In genomic region chr1:8889103-8889846, GRCh38 we compare ENCODE assay signal across 12 cellular contexts. TPM values are rescaled to one million over a fixed set of nuclear protein-coding genes. Genes with fewer than 3 reads are reported as not detected.
DNase-seq lines count a peak whose midpoint lies in the region; ATAC-seq, FAIRE-seq and TF ChIP-seq lines count a peak whose summit lies in the region.
"Had no signal": no experiment of that assay in that cellular context is flagged by ENCODE, and none has a peak within 500 bp of the region (broad histone marks: within the 10 kb centered on the region; RNA-seq: fewer than 3 reads in every experiment).

No MANE protein-coding gene starts in this region.

- TF ChIP-seq RAD21 in IMR-90 (IDR thresholded peaks at IDR 0.05; ENCODE audit: low read length), result no peak
- no peak; a peak in 1 of 4 replicates for TF ChIP-seq RAD21 in K562 (CRISPR knock-in tag; conservative IDR thresholded peaks at IDR 0.05 in 1 of 2, IDR thresholded peaks at IDR 0.05 in 1 of 2)

- TF ChIP-seq POLR2A in IMR-90 (IDR thresholded peaks at IDR 0.05; ENCODE audit: low read depth, low read length), result no peak
- TF ChIP-seq POLR2A in K562 (conservative IDR thresholded peaks at IDR 0.05), result no peak
- no peak for TF ChIP-seq POLR2A in testis (IDR thresholded peaks at IDR 0.05)
- TF ChIP-seq POLR2A in ovary (IDR thresholded peaks at IDR 0.05), result no peak

- no peak for TF ChIP-seq CTCF in IMR-90 (conservative IDR thresholded peaks at IDR 0.05; ENCODE audit: low read depth, low read length)
- peak in 2 of 3 experiments; percentile 14 to 17; a peak in 1 of 6 replicates for TF ChIP-seq CTCF in K562 (IDR thresholded peaks at IDR 0.05 in 2 of 3, conservative IDR thresholded peaks at IDR 0.05 in 1 of 3; ENCODE audit: insufficient read depth in 2 of 3, low read depth in 1 of 3, low read length in 3 of 3)
- no peak for TF ChIP-seq CTCF in hepatocyte (IDR thresholded peaks at IDR 0.05; ENCODE audit: poor library complexity)
- TF ChIP-seq CTCF in testis (IDR thresholded peaks at IDR 0.05), result no peak
- TF ChIP-seq CTCF in ovary (IDR thresholded peaks at IDR 0.05), result no peak

- TF ChIP-seq EP300 in K562 (IDR thresholded peaks at IDR 0.05; ENCODE audit: low read length), result no peak
- no peak for TF ChIP-seq EP300 in ovary (IDR thresholded peaks at IDR 0.05)

- no peak overlapping the region for H3K9ac ChIP-seq in IMR-90 (ENCODE audit: low read depth, low read length)
- H3K9ac ChIP-seq in K562 (ENCODE audit: insufficient read depth in 1 of 2, low read depth in 2 of 2, low read length in 2 of 2), result no peak overlapping the region; a peak in 1 of 4 replicates

- peak overlapping the region; percentile 70 for H3K4ac ChIP-seq in IMR-90 (ENCODE audit: low read depth, low read length)

- H3K4me1 ChIP-seq in IMR-90 (ENCODE audit: control insufficient read depth, insufficient read depth, low read length) (peaks cover 8% of the 10 kb centered on the region), K562 (replicated peaks in 1 of 2; ENCODE audit: control insufficient read depth in 2 of 2, insufficient read depth in 2 of 2, low read length in 2 of 2) (peaks cover 0 to 3% of the 10 kb centered on the region in 2 experiments; a peak in 3 of 5 replicates), hepatocyte (ENCODE audit: insufficient read depth) (peaks cover 7% of the 10 kb centered on the region), testis (peaks cover 23% of the 10 kb centered on the region), ovary (ENCODE audit: insufficient read depth) (no peaks in the 10 kb centered on the region)

- H3K14ac ChIP-seq in IMR-90 (replicated peaks; ENCODE audit: low read depth, low read length), result peak overlapping the region; percentile 89

- peak overlapping the region; percentile 73 for H2BK120ac ChIP-seq in IMR-90 (ENCODE audit: low read depth, low read length)

- H3K9me3 ChIP-seq in IMR-90 (ENCODE audit: control insufficient read depth, insufficient read depth, low read length) (no peaks in the 10 kb centered on the region), K562 (replicated peaks; ENCODE audit: control insufficient read depth, insufficient read depth, low read depth, low read length) (no peaks in the 10 kb centered on the region), hepatocyte (ENCODE audit: low read depth) (no peaks in the 10 kb centered on the region), testis (no peaks in the 10 kb centered on the region), ovary (no peaks in the 10 kb centered on the region)

- FAIRE-seq in K562 (lab: Jason Lieb, UNC), result no peak

- no peak for DNase-seq in IMR-90
- no peak for DNase-seq in K562 (ENCODE audit: extremely low read depth in 1 of 4, low spot score in 3 of 4)
- DNase-seq in hepatocyte (ENCODE audit: low spot score), result no peak
- no peak for DNase-seq in testis
- no peak for DNase-seq in ovary
- no peak for DNase-seq in activated effector memory CD4-positive, alpha-beta T cell treated with anti-CD3 and anti-CD28 coated beads, Interleukin-2, amount 50 U/mL, for 16 hours
- no peak for DNase-seq in NCI-H2107 treated with DMSO at 0.1 percent for 48 hours (lab: John Stamatoyannopoulos, UW; ENCODE audit: unreplicated experiment)
- DNase-seq: central memory CD4-positive, alpha-beta T cell; stimulated activated CD4-positive, alpha-beta T cell treated with anti-CD3 and anti-CD28 coated beads, Interleukin-2, amount 100 ng/mL, for 48 hours; T-helper 2 cell had no signal

- peak overlapping the region; percentile 2; the same call in 1 of the 2 replicates for H4K5ac ChIP-seq in IMR-90 (ENCODE audit: low read depth, low read length)

- peak overlapping the region; percentile 67; the same call in 1 of the 2 replicates for H3K23ac ChIP-seq in IMR-90 (ENCODE audit: low read depth, low read length)

- 0 out of 2 replicates have a peak overlapping the region, but pooled peaks have one; percentile 6 for H3K4me2 ChIP-seq in IMR-90 (ENCODE audit: low read depth, low read length)
- no peak overlapping the region for H3K4me2 ChIP-seq in K562 (ENCODE audit: insufficient read depth, low read length)
- H3K4me2 ChIP-seq in hepatocyte, result peak overlapping the region; percentile 61

- intact Hi-C loops in IMR-90 (cut with micrococcal nuclease), result no loop called here
- intact Hi-C loops in K562 (cut with micrococcal nuclease), result no loop called here
- intact Hi-C loops in testis (cut with DNase I; ENCODE audit: low total_unique reads), result no loop called here
- intact Hi-C loops in ovary (cut with DNase I), result no loop called here

- H2AK5ac ChIP-seq in IMR-90 (ENCODE audit: low read depth, low read length), result peak overlapping the region; percentile 88; the same call in 1 of the 2 replicates

- H3K27ac ChIP-seq in IMR-90 (ENCODE audit: insufficient read depth, low read length), result peak overlapping the region; percentile 41; the same call in 1 of the 2 replicates
- no peak overlapping the region for H3K27ac ChIP-seq in K562 (ENCODE audit: extremely low read depth, low read depth, low read length)
- peak overlapping the region; percentile 62 for H3K27ac ChIP-seq in hepatocyte
- H3K27ac ChIP-seq in testis, result peak overlapping the region; percentile 6 to 77
- peak overlapping the region in 1 of 2 donors; percentile 60 for H3K27ac ChIP-seq in ovary

- peak overlapping the region; percentile 48 for H2BK5ac ChIP-seq in IMR-90 (ENCODE audit: low read depth, low read length, poor library complexity, severe bottlenecking)

- no peak overlapping the region for H3K4me3 ChIP-seq in IMR-90 (ENCODE audit: insufficient read depth, low read depth, low read length)
- no peak overlapping the region for H3K4me3 ChIP-seq in K562
- H3K4me3 ChIP-seq in hepatocyte, result no peak overlapping the region
- H3K4me3 ChIP-seq in testis, result no peak overlapping the region
- H3K4me3 ChIP-seq in ovary, result no peak overlapping the region

- H3K9me2 ChIP-seq in hepatocyte (replicated peaks; ENCODE audit: insufficient read depth), result no peaks in the 10 kb centered on the region

- peak overlapping the region; percentile 7 for H2AK9ac ChIP-seq in IMR-90 (replicated peaks; ENCODE audit: low read depth, low read length, poor library complexity)

- peak overlapping the region; percentile 21 to 65 for H4K8ac ChIP-seq in IMR-90 (ENCODE audit: low read depth in 2 of 2, low read length in 2 of 2)

- POLR2A ChIA-PET in IMR-90 (lab: Charles Lee; ENCODE audit: unreplicated experiment), result no interaction called here
- POLR2A ChIA-PET in K562 (lab: Yijun Ruan, JAX), result no interaction called here

- H3K79me2 ChIP-seq in K562 (ENCODE audit: control insufficient read depth, insufficient read depth, low read length) (no peaks in the 10 kb centered on the region), hepatocyte (no peaks in the 10 kb centered on the region)

- peak; percentile 21; the same call in 1 of the 2 replicates for ATAC-seq in IMR-90 (ENCODE audit: low read depth)
- peak; percentile 65 for ATAC-seq in K562
- no peak for ATAC-seq in GM18867 (IDR thresholded peaks at IDR 0.05; ENCODE audit: unreplicated experiment)
- ATAC-seq: natural killer cell treated with Interleukin-12 subunit alpha and Interleukin-12 subunit beta and Interleukin-15 and Interleukin-18, amount 100 ng/mL, for 72 hours had no signal

- H4K20me1 ChIP-seq in IMR-90 (ENCODE audit: insufficient read depth, low read length), result no peaks in the 10 kb centered on the region
- no peaks in the 10 kb centered on the region for H4K20me1 ChIP-seq in K562 (replicated peaks; ENCODE audit: control insufficient read depth, insufficient read depth, low read length)
- no peaks in the 10 kb centered on the region for H4K20me1 ChIP-seq in hepatocyte (ENCODE audit: insufficient read depth, poor library complexity, severe bottlenecking)

- H2AFZ ChIP-seq in IMR-90 (replicated peaks; ENCODE audit: low read length, poor library complexity) (peak overlapping the region; percentile 35), K562 (ENCODE audit: low read depth, low read length) (no peak overlapping the region; the same call in 1 of the 2 replicates), hepatocyte (no peak overlapping the region)

- peak overlapping the region; percentile 61; the same call in 2 of the 3 replicates for H2BK15ac ChIP-seq in IMR-90 (ENCODE audit: low read depth, low read length)

- H3K56ac ChIP-seq in IMR-90 (ENCODE audit: extremely low read depth, insufficient read depth, low read length), result peak overlapping the region; percentile 43; the same call in 1 of the 2 replicates

- 60% methylated on average over 1 of the region's 11 CpGs; no CpG with 5 or more reads in 1 of the 2 experiments for WGBS in IMR-90 (ENCODE audit: extremely low coverage in 2 of 2, insufficient read length in 1 of 2), 2 experiments
- WGBS in K562 (ENCODE audit: insufficient coverage, low coverage, missing lambda C conversion rate), result 36% methylated on average over 11 of the region's 11 CpGs
- WGBS in hepatocyte (ENCODE audit: low lambda C conversion rate, missing lambda C conversion rate), result 82% methylated on average over 11 of the region's 11 CpGs
- WGBS in testis, 2 donors, result 65 to 71% methylated on average over 11 of the region's 11 CpGs
- WGBS in ovary, 3 donors, result 59 to 66% (median 60%) methylated on average over 11 of the region's 11 CpGs

- H3K36me3 ChIP-seq in IMR-90 (ENCODE audit: control insufficient read depth, insufficient read depth, low read length) (no peaks in the 10 kb centered on the region), K562 (ENCODE audit: control insufficient read depth, insufficient read depth, low read length) (no peaks in the 10 kb centered on the region), hepatocyte (replicated peaks; ENCODE audit: insufficient read depth, low read depth) (no peaks in the 10 kb centered on the region), testis (ENCODE audit: low read depth, missing control alignments) (no peaks in the 10 kb centered on the region), ovary (no peaks in the 10 kb centered on the region)

- CTCF ChIA-PET in IMR-90 (lab: Yijun Ruan, JAX) (no interaction called here), K562 (lab: Yijun Ruan, JAX; ENCODE audit: low intra/inter-chr PET ratio) (no interaction called here)

- H3K9me1 ChIP-seq in IMR-90 (ENCODE audit: insufficient read depth, low read length), result peaks cover 7% of the 10 kb centered on the region
- H3K9me1 ChIP-seq in K562 (ENCODE audit: control insufficient read depth, insufficient read depth, low read length), result no peaks in the 10 kb centered on the region

- dilution Hi-C loops in IMR-90 (cut with HindIII; ENCODE audit: low sequenced_read_pairs, unreplicated experiment), result no loop called here

- H3K18ac ChIP-seq in IMR-90 (ENCODE audit: low read depth, low read length), result peak overlapping the region; percentile 2; the same call in 1 of the 2 replicates

- in situ Hi-C loops in IMR-90 (cut with MboI; ENCODE audit: low sequenced_read_pairs), result no loop called here
- in situ Hi-C loops in K562 (cut with MboI), result no loop called here

- peak overlapping the region; percentile 9 for H4K91ac ChIP-seq in IMR-90 (ENCODE audit: insufficient read depth, low read depth, low read length)

- H2BK20ac ChIP-seq in IMR-90 (ENCODE audit: low read depth, low read length), result peak overlapping the region; percentile 72; the same call in 1 of the 2 replicates

- H3K79me1 ChIP-seq in IMR-90 (ENCODE audit: low read depth in 1 of 2, low read length in 2 of 2), result no peaks in the 10 kb centered on the region

- H3K27me3 ChIP-seq in IMR-90 (ENCODE audit: control insufficient read depth, insufficient read depth, low read length) (no peaks in the 10 kb centered on the region), K562 (ENCODE audit: control insufficient read depth in 2 of 2, insufficient read depth in 2 of 2, low read length in 2 of 2) (peaks cover 4 to 14% of the 10 kb centered on the region in 2 experiments; a peak in 3 of 5 replicates), hepatocyte (no peaks in the 10 kb centered on the region), testis (no peaks in the 10 kb centered on the region), ovary (no peaks in the 10 kb centered on the region)

- no TSS peak for BruUV-seq in IMR-90 (replicated peaks; lab: Mats Ljungman, UMichigan)
- BruUV-seq in K562 (replicated peaks; lab: Mats Ljungman, UMichigan), result no TSS peak

RNA-seq across cellular contexts. Expression of gene ENO1, which starts 10.8 kb away (rescaled TPM):
- total RNA-seq in IMR-90 (2012; rRNA removed), result 2,952 and 3,643 TPM in 2 replicates
- 2,094 and 2,125 TPM in 2 replicates for polyA plus RNA-seq in IMR-90 (2012; rRNA removed)
- 1,308 and 1,582 TPM in 2 replicates for polyA plus RNA-seq in IMR-90 (2012; cell fraction: cytosol; rRNA removed)
- polyA plus RNA-seq in IMR-90 (2012; cell fraction: nucleus; rRNA removed; ENCODE audit: low replicate concordance), result 1,133 and 1,170 TPM in 2 replicates
- total RNA-seq in K562 (2011; cell fraction: chromatin; rRNA removed; ENCODE audit: low replicate concordance), result 790 and 1,193 TPM in 2 replicates
- 1,022 and 1,050 TPM in 2 replicates for total RNA-seq in K562 (2011; cell fraction: nucleolus; rRNA removed)
- 987 and 1,019 TPM in 2 replicates for total RNA-seq in K562 (2011; cell fraction: nucleoplasm; rRNA removed)
- 2,617 and 2,757 TPM in 2 replicates for total RNA-seq in K562 (2014; rRNA removed)
- total RNA-seq in K562 (2014; rRNA removed; fragmentation: Illumina TruSeq; extraction: Trizol), result 2,118 and 2,410 TPM in 2 replicates
- total RNA-seq in K562 (2015; rRNA removed; fragmentation: Illumina TruSeq; extraction: Trizol), result 2,997 and 3,044 TPM in 2 replicates
- 2,642 and 2,717 TPM in 2 replicates for total RNA-seq in K562 (2021)
- 3,253 and 3,807 TPM in 2 replicates for polyA plus RNA-seq in K562 (2011; rRNA removed)
- polyA plus RNA-seq in K562 (2011; cell fraction: cytosol; rRNA removed), result 3,902 and 3,930 TPM in 2 replicates
- 1,435 and 2,014 TPM in 2 replicates for polyA plus RNA-seq in K562 (2011; cell fraction: nucleus; rRNA removed)
- polyA plus RNA-seq in K562 (2012), result 2,677 and 3,119 TPM in 2 replicates
- polyA plus RNA-seq in K562 (2014; fragmentation: Illumina TruSeq; extraction: Trizol), result 2,868 and 3,193 TPM in 2 replicates
- polyA plus RNA-seq in K562 (2014; fragmentation: Nextera tagmentation; extraction: Ambion mirVana), result 1,000 to 10,000 TPM; 6,249 to 7,472 TPM
- polyA plus RNA-seq in K562 (2014; rRNA removed), result 2,249 and 2,310 TPM in 2 replicates
- 3,327 and 3,913 TPM in 2 replicates for polyA minus RNA-seq in K562 (2011; rRNA and poly(A)+ RNA removed)
- 2,697 and 3,181 TPM in 2 replicates for polyA minus RNA-seq in K562 (2011; cell fraction: cytosol; rRNA and poly(A)+ RNA removed)
- polyA minus RNA-seq in K562 (2011; cell fraction: nucleus; rRNA and poly(A)+ RNA removed), result 390 and 803 TPM in 2 replicates
- 580 and 659 TPM in 2 replicates for total RNA-seq in hepatocyte
- 868 and 876 TPM in 2 replicates for polyA plus RNA-seq in hepatocyte
- total RNA-seq in testis, result 100 to 1,000 TPM; 310 to 380 TPM
- polyA plus RNA-seq in testis (ENCODE audit: insufficient read depth, low read depth, low replicate concordance), result 589 TPM
- total RNA-seq in ovary, result 100 to 1,000 TPM; 158 to 569 (median 404) TPM
- 100 to 1,000 TPM; 215 to 481 TPM for polyA plus RNA-seq in ovary

RNA-seq across cellular contexts. Expression of gene CA6, which starts 56.4 kb away (rescaled TPM):
- total RNA-seq in IMR-90 (2012; rRNA removed), result not detected in 2 replicates
- polyA plus RNA-seq in IMR-90 (2012; rRNA removed), result not detected in 2 replicates
- not detected in 2 replicates for polyA plus RNA-seq in IMR-90 (2012; cell fraction: cytosol; rRNA removed)
- not detected in 2 replicates for polyA plus RNA-seq in IMR-90 (2012; cell fraction: nucleus; rRNA removed; ENCODE audit: low replicate concordance)
- not detected in 2 replicates for total RNA-seq in K562 (2011; cell fraction: chromatin; rRNA removed; ENCODE audit: low replicate concordance)
- total RNA-seq in K562 (2011; cell fraction: nucleolus; rRNA removed), result not detected in 2 replicates
- not detected in 2 replicates for total RNA-seq in K562 (2011; cell fraction: nucleoplasm; rRNA removed)
- not detected in 2 replicates for total RNA-seq in K562 (2014; rRNA removed)
- total RNA-seq in K562 (2014; rRNA removed; fragmentation: Illumina TruSeq; extraction: Trizol), result not detected in 2 replicates
- not detected in 2 replicates for total RNA-seq in K562 (2015; rRNA removed; fragmentation: Illumina TruSeq; extraction: Trizol)
- total RNA-seq in K562 (2021), result not detected in 2 replicates
- polyA plus RNA-seq in K562 (2011; rRNA removed), result not detected in 2 replicates
- polyA plus RNA-seq in K562 (2011; cell fraction: cytosol; rRNA removed), result not detected in 2 replicates
- not detected in 2 replicates for polyA plus RNA-seq in K562 (2011; cell fraction: nucleus; rRNA removed)
- polyA plus RNA-seq in K562 (2012), result not detected in 2 replicates
- not detected in 2 replicates for polyA plus RNA-seq in K562 (2014; fragmentation: Illumina TruSeq; extraction: Trizol)
- polyA plus RNA-seq in K562 (2014; fragmentation: Nextera tagmentation; extraction: Ambion mirVana), result not detected
- polyA plus RNA-seq in K562 (2014; rRNA removed), result not detected in 2 replicates
- polyA minus RNA-seq in K562 (2011; rRNA and poly(A)+ RNA removed), result not detected in 2 replicates
- polyA minus RNA-seq in K562 (2011; cell fraction: cytosol; rRNA and poly(A)+ RNA removed), result not detected in 2 replicates
- polyA minus RNA-seq in K562 (2011; cell fraction: nucleus; rRNA and poly(A)+ RNA removed), result not detected in 2 replicates
- total RNA-seq in hepatocyte, result not detected in 2 replicates
- polyA plus RNA-seq in hepatocyte, result not detected in 2 replicates
- total RNA-seq in testis, result under 1 TPM in 1 of 2 donors, not detected in 1; 0.68 TPM
- not detected for polyA plus RNA-seq in testis (ENCODE audit: insufficient read depth, low read depth, low replicate concordance)
- total RNA-seq in ovary, result not detected
- polyA plus RNA-seq in ovary, result not detected
- total RNA-seq: natural killer cell treated with Interleukin-12 subunit alpha and Interleukin-12 subunit beta and Interleukin-15 and Interleukin-18, amount 100 ng/mL, for 72 hours had no signal

Comparison
In these comparisons a context has a peak if more than half of its experiments do, and no peak if none do; other contexts are left out.
1. CTCF ChIP-seq: peak in K562 (2 of 3); none in IMR-90 (single experiment), hepatocyte (single experiment), testis (0 of 3) and ovary (0 of 3).